ENCODE assay signal across 8 cellular contexts in the genomic region with DNA sequence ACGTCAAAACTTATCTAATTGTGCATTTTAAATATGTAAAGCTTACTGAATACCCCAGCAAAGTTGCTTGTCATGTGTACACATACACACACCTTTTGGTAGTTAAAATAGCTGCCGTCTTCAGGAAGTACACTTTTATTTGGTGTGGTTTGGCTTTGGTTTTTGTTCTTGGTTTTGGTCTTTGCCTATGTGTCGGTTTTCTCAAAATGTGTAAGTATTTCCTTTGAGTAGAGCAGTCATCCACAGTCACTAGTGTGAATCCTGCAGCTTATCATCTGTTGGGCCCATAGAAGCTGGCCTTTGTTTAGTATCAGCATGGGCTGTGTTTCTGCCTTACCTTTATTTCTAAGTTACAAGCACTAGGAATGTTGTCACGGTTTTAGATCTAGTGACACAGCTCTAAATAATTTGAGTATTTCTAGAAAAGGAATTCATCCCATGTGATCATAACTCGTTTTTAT. TPM values are rescaled to one million over a fixed set of nuclear protein-coding genes. Genes with fewer than 3 reads are reported as not detected.
DNase-seq lines count a peak whose midpoint lies in the region; ATAC-seq, FAIRE-seq and TF ChIP-seq lines count a peak whose summit lies in the region.

No MANE protein-coding gene starts in this region.

- H3K36me3 Mint-ChIP-seq in natural killer cell (no peaks in the 10 kb centered on the region), CD14-positive monocyte (peaks cover 6 to 10% of the 10 kb centered on the region in 2 donors)

- TF ChIP-seq CTCF in dorsolateral prefrontal cortex (IDR thresholded peaks at IDR 0.05 in 54 of 56, conservative IDR thresholded peaks at IDR 0.05 in 2 of 56; ENCODE audit: low read depth in 1 of 56, partially characterized antibody in 56 of 56): no peak
- TF ChIP-seq CTCF in natural killer cell (IDR thresholded peaks at IDR 0.05): no peak
- TF ChIP-seq CTCF in CD14-positive monocyte (IDR thresholded peaks at IDR 0.05): no peak

- FAIRE-seq in GM18507 (lab: Jason Lieb, UNC): peak; percentile 96

- DNase-seq in GM18507 (ENCODE audit: extremely low spot score, insufficient read length, low read depth): no peak
- DNase-seq in H7: no peak
- no peak for DNase-seq in MG63
- no peak for DNase-seq in dorsolateral prefrontal cortex
- no peak for DNase-seq in natural killer cell
- DNase-seq in CD14-positive monocyte (ENCODE audit: low spot score): no peak
- no peak for DNase-seq in DMS114 treated with DMSO at 0.1 percent for 48 hours (lab: John Stamatoyannopoulos, UW; ENCODE audit: unreplicated experiment)
- no peak for DNase-seq in NCI-H2227 (lab: John Stamatoyannopoulos, UW; ENCODE audit: unreplicated experiment)

- H3K27me3 Mint-ChIP-seq in natural killer cell (ENCODE audit: low read depth in 2 of 2): no peaks in the 10 kb centered on the region
- H3K27me3 Mint-ChIP-seq in CD14-positive monocyte (ENCODE audit: low read depth in 3 of 3): peaks cover 0 to 3% (median 0%) of the 10 kb centered on the region in 3 donors

- H3K9me3 Mint-ChIP-seq in natural killer cell: no peaks in the 10 kb centered on the region
- no peaks in the 10 kb centered on the region for H3K9me3 Mint-ChIP-seq in CD14-positive monocyte

- H3K27me3 ChIP-seq in H7 (ENCODE audit: control insufficient read depth, insufficient read depth, low read length): no peaks in the 10 kb centered on the region
- H3K27me3 ChIP-seq in MG63: no peaks in the 10 kb centered on the region
- H3K27me3 ChIP-seq in dorsolateral prefrontal cortex: no peaks in the 10 kb centered on the region

- H3K4me1 Mint-ChIP-seq in natural killer cell: peaks cover 17 to 18% of the 10 kb centered on the region in 2 donors
- H3K4me1 Mint-ChIP-seq in CD14-positive monocyte: peaks cover 19% of the 10 kb centered on the region

- H3K36me3 ChIP-seq in H7 (replicated peaks; ENCODE audit: control insufficient read depth, insufficient read depth, low read length): no peaks in the 10 kb centered on the region; the same call in none of the 2 replicates
- peaks cover 3% of the 10 kb centered on the region; the same call in 1 of the 2 replicates for H3K36me3 ChIP-seq in MG63

- peak overlapping the region; percentile 35 for H3K4me3 ChIP-seq in H7 (ENCODE audit: insufficient read depth, low read depth, low read length)
- peak overlapping the region; percentile 43 for H3K4me3 ChIP-seq in MG63
- peak overlapping the region in 54 of 59 donors; percentile 9 to 65 (median 42) for H3K4me3 ChIP-seq in dorsolateral prefrontal cortex

- H3K27ac ChIP-seq in dorsolateral prefrontal cortex: peak overlapping the region in 25 of 59 donors; percentile 1 to 67 (median 20)

- H3K9me3 ChIP-seq in MG63: no peaks in the 10 kb centered on the region

- ATAC-seq in natural killer cell: peak; percentile 41 to 59 (median 58)

- H3K4me3 Mint-ChIP-seq in natural killer cell (peak overlapping the region; percentile 85), CD14-positive monocyte (peak overlapping the region in 1 of 2 donors; percentile 37)

- peak overlapping the region in 1 of 2 donors; percentile 75 for H3K27ac Mint-ChIP-seq in natural killer cell
- H3K27ac Mint-ChIP-seq in CD14-positive monocyte: peak overlapping the region in 1 of 7 donors; percentile 33

- intact Hi-C loops in dorsolateral prefrontal cortex (cut with DNase I) (no loop called here), natural killer cell (cut with micrococcal nuclease) (no loop called here), CD14-positive monocyte (cut with micrococcal nuclease) (no loop called here)

RNA-seq across cellular contexts. Expression of gene NET1, which starts 35.3 kb away (rescaled TPM):
- total RNA-seq in H7 (2014; rRNA removed; shearing (Covaris generic)): 44.0 and 62.9 TPM in 2 replicates
- total RNA-seq in MG63 (2014; rRNA removed; shearing (Covaris generic); ENCODE audit: low replicate concordance): 9.3 and 18.4 TPM in 2 replicates
- total RNA-seq in dorsolateral prefrontal cortex: 100 to 1,000 TPM in 1 of 120 experiments, 10 to 100 TPM in 119; 19.3 to 107 (median 38.4) TPM
- 10 to 100 TPM; 10.4 to 17.9 (median 13.8) TPM for total RNA-seq in natural killer cell
- 1 to 10 TPM; 1.2 to 1.4 TPM for polyA plus RNA-seq in CD14-positive monocyte

RNA-seq across cellular contexts. Expression of gene TUBAL3, which starts 43.0 kb away (rescaled TPM):
- total RNA-seq in H7 (2014; rRNA removed; shearing (Covaris generic)): 0.11 TPM in 1 of 2 replicates, not detected in the other
- total RNA-seq in MG63 (2014; rRNA removed; shearing (Covaris generic); ENCODE audit: low replicate concordance): not detected in 2 replicates
- total RNA-seq in dorsolateral prefrontal cortex (1 to 10 TPM in 6 of 120 experiments, under 1 TPM in 42, not detected in 72; 0.26 to 1.4 (median 0.44) TPM), natural killer cell (not detected)
- polyA plus RNA-seq in CD14-positive monocyte: not detected

RNA-seq across cellular contexts. Expression of gene CALML5, which starts 51.7 kb away (rescaled TPM):
- total RNA-seq in H7 (2014; rRNA removed; shearing (Covaris generic)): not detected in 2 replicates
- total RNA-seq in MG63 (2014; rRNA removed; shearing (Covaris generic); ENCODE audit: low replicate concordance): not detected in 2 replicates
- not detected for total RNA-seq in dorsolateral prefrontal cortex
- not detected for total RNA-seq in natural killer cell
- polyA plus RNA-seq in CD14-positive monocyte: not detected
